ENCODE assay signal across 8 cellular contexts in the genomic region with DNA sequence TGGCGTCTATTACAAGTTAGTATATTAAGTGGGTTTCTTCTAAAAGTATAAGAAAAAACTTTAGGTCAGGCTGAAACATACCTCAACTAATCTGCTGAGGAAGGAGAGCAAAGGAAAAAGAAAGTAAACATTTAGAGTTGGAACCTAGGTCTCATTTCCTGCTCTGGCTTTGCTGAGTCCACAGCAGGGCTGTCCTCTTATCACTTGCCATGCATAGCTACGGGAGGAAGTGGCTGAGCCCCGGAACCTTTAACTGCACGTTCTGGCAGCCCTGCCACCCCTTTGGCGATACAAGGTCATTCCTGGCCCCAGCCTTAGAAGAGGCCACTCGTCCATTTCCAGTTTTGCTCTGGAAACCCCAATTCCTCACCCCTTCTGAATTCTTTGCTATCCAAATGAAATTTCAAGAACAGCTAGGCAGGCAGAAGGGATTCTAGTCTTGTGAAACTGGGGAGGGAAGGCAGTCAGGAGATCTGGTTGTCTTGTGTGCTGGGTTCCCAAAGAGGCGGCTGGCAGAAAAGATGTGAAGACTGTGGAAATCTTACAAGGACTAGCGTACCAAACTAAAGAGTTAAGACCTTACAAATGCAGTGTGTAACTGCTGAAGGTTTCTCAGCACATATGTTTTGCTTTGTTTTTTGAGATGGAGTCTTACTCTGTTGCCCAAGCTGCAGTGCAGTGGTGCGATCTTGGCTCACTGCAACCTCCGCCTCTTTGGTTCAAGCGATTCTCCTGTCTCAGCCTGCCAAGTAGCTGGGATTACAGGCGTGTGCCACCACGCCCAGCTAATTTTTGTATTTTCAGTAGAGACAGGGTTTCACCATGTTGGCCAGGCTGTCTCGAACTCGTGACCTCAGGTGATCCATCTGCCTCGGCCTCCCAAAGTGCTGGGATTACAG. TPM values are rescaled to one million over a fixed set of nuclear protein-coding genes. Genes with fewer than 3 reads are reported as not detected.
DNase-seq lines count a peak whose midpoint lies in the region; ATAC-seq and TF ChIP-seq lines count a peak whose summit lies in the region.

No MANE protein-coding gene starts in this region.

- H3K27me3 ChIP-seq in heart right ventricle, result no peaks in the 10 kb centered on the region

- H3K4me3 ChIP-seq in heart right ventricle, result peak overlapping the region in 2 of 10 donors; percentile 3 to 23

- H3K4me1 ChIP-seq in heart right ventricle, result peaks cover 10 to 86% (median 77%) of the 10 kb centered on the region in 9 donors

- intact Hi-C loops in heart right ventricle (cut with DNase I), result loop anchor here in 9 of 10 donors (2.0 to 10.0 kb wide), 5 partner anchors 19 to 176 kb away; partner anchors contain the start of gene WIPI1 (in 1 of the 9)

- H3K9me3 ChIP-seq in heart right ventricle, result no peaks in the 10 kb centered on the region

- peak overlapping the region in 9 of 10 donors; percentile 13 to 90 (median 72) for H3K27ac ChIP-seq in heart right ventricle

- TF ChIP-seq CTCF in heart right ventricle (IDR thresholded peaks at IDR 0.05), result no peak

- peaks cover 0 to 80% (median 27%) of the 10 kb centered on the region in 9 donors for H3K36me3 ChIP-seq in heart right ventricle

- WGBS in heart right ventricle, 2 donors, result 63 to 66% methylated on average over 16 of the region's 16 CpGs

- DNase-seq in DMS153 treated with DMSO at 0.1 percent for 48 hours (lab: John Stamatoyannopoulos, UW; ENCODE audit: unreplicated experiment) (peak; percentile 38), HUDEP-2 (lab: John Stamatoyannopoulos, UW; ENCODE audit: unreplicated experiment in 76 of 76) (peak in 72 of 76 experiments; percentile 11 to 73 (median 54)), heart right ventricle (peak; percentile 44 to 47), KG1 (lab: John Stamatoyannopoulos, UW) (no peak), DMS 273 (lab: John Stamatoyannopoulos, UW; ENCODE audit: unreplicated experiment) (no peak)
- peak; percentile 25 for DNase-seq in activated CD8-positive, alpha-beta memory T cell treated with anti-CD3 and anti-CD28 coated beads, Interleukin-2, amount 50 U/mL, for 4 hours
- DNase-seq in stimulated activated naive CD4-positive, alpha-beta T cell (lab: John Stamatoyannopoulos, UW), result peak in 4 of 6 experiments; percentile 6 to 49 (median 14)

- ATAC-seq in GM21360 (IDR thresholded peaks at IDR 0.05; ENCODE audit: unreplicated experiment) (peak; percentile 56), heart right ventricle (peak in 6 of 8 donors; percentile 55 to 80 (median 76))

RNA-seq across cellular contexts. Expression of gene WIPI1, which starts 19.1 kb away (rescaled TPM):
- 100 to 1,000 TPM in 7 of 10 donors, 10 to 100 TPM in 3; 58.6 to 201 (median 122) TPM for total RNA-seq in heart right ventricle
- polyA plus RNA-seq in heart right ventricle, result 10 to 100 TPM; 46.6 to 90.4 TPM

Comparison
In these comparisons a context has a peak if more than half of its experiments do, and no peak if none do; other contexts are left out.
1. DNase-seq: peak in DMS153 treated with DMSO at 0.1 percent for 48 hours (single experiment), HUDEP-2 (72 of 76), activated CD8-positive, alpha-beta memory T cell treated with anti-CD3 and anti-CD28 coated beads, Interleukin-2, amount 50 U/mL, for 4 hours (single experiment), heart right ventricle (2 of 2) and stimulated activated naive CD4-positive, alpha-beta T cell (4 of 6); none in KG1 (single experiment) and DMS 273 (single experiment).